In the genomic region with DNA sequence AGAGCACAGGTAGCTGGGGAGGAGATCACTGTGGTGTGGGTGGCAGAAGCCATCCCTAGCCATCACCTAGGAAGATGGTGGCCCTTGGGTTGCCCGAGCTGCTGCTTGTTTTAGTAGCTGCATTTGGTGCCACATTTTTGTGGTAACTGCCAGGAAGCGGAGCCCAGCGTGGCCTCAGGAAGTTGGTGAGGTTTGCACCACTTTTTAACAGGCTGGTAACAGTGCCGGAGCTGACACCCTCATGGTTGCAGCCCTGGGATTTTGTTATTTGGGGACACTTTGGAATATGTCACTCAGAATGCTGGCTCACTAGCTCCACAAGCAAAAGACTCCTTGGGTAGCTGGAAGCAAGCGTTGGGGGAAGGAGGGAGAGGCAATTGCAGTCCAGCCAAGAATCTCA, we compare ENCODE assay signal across 9 cellular contexts. TPM values are rescaled to one million over a fixed set of nuclear protein-coding genes. Genes with fewer than 3 reads are reported as not detected.
DNase-seq lines count a peak whose midpoint lies in the region; ATAC-seq, FAIRE-seq and TF ChIP-seq lines count a peak whose summit lies in the region.
"Had no signal": no experiment of that assay in that cellular context is flagged by ENCODE, and none has a peak within 500 bp of the region (broad histone marks: within the 10 kb centered on the region; RNA-seq: fewer than 3 reads in every experiment).

No MANE protein-coding gene starts in this region.

- peaks cover 8% of the 10 kb centered on the region; the same call in 1 of the 2 replicates for H3K36me3 ChIP-seq in HUES6 (ENCODE audit: control insufficient read depth, insufficient read depth, low read length)
- H3K36me3 ChIP-seq in small intestine (ENCODE audit: control insufficient read depth in 2 of 2, insufficient read depth in 2 of 2, low read length in 2 of 2) = no peaks in the 10 kb centered on the region
- H3K36me3 ChIP-seq in ovary = no peaks in the 10 kb centered on the region

- peak overlapping the region; percentile 66 for H3K4me3 Mint-ChIP-seq in T-helper 1 cell treated with Interleukin-12 subunit alpha and Interleukin-12 subunit beta and Interleukin-4 antibody, amounts not matched to agents 30 μg/mL and 1 μg/mL, for 36 hours
- no peak overlapping the region for H3K4me3 Mint-ChIP-seq in glutamatergic neuron (ENCODE audit: unreplicated experiment)

- TF ChIP-seq CTCF in glutamatergic neuron (IDR thresholded peaks at IDR 0.05; ENCODE audit: partially characterized antibody, unreplicated experiment) (no peak), ovary (IDR thresholded peaks at IDR 0.05) (no peak)

- no peak for TF ChIP-seq EP300 in ovary (IDR thresholded peaks at IDR 0.05)

- H3K4me3 ChIP-seq in HUES6 (ENCODE audit: low read depth, low read length) = no peak overlapping the region
- H3K4me3 ChIP-seq in small intestine (ENCODE audit: low read depth in 1 of 2, low read length in 2 of 2) = no peak overlapping the region
- no peak overlapping the region for H3K4me3 ChIP-seq in ovary

- no peak for FAIRE-seq in small intestine (lab: Jason Lieb, UNC)

- ATAC-seq in GM18858 (IDR thresholded peaks at IDR 0.05; ENCODE audit: unreplicated experiment) = no peak

- H3K9me3 Mint-ChIP-seq in T-helper 1 cell treated with Interleukin-12 subunit alpha and Interleukin-12 subunit beta and Interleukin-4 antibody, amounts not matched to agents 30 μg/mL and 1 μg/mL, for 36 hours = no peaks in the 10 kb centered on the region
- H3K9me3 Mint-ChIP-seq in glutamatergic neuron (ENCODE audit: unreplicated experiment) = peaks cover 13% of the 10 kb centered on the region

- no peaks in the 10 kb centered on the region for H3K27me3 Mint-ChIP-seq in T-helper 1 cell treated with Interleukin-12 subunit alpha and Interleukin-12 subunit beta and Interleukin-4 antibody, amounts not matched to agents 30 μg/mL and 1 μg/mL, for 36 hours (ENCODE audit: low read depth)
- peaks cover 14% of the 10 kb centered on the region for H3K27me3 Mint-ChIP-seq in glutamatergic neuron (ENCODE audit: unreplicated experiment)

- H3K36me3 Mint-ChIP-seq in T-helper 1 cell treated with Interleukin-12 subunit alpha and Interleukin-12 subunit beta and Interleukin-4 antibody, amounts not matched to agents 30 μg/mL and 1 μg/mL, for 36 hours (ENCODE audit: low read depth) = peaks cover 17% of the 10 kb centered on the region
- no peaks in the 10 kb centered on the region for H3K36me3 Mint-ChIP-seq in glutamatergic neuron (ENCODE audit: unreplicated experiment)

- H3K4me1 Mint-ChIP-seq in T-helper 1 cell treated with Interleukin-12 subunit alpha and Interleukin-12 subunit beta and Interleukin-4 antibody, amounts not matched to agents 30 μg/mL and 1 μg/mL, for 36 hours (ENCODE audit: low read depth) = peaks cover 63% of the 10 kb centered on the region
- H3K4me1 Mint-ChIP-seq in glutamatergic neuron (ENCODE audit: low read depth, unreplicated experiment) = peaks cover 62% of the 10 kb centered on the region

- intact Hi-C loops in ovary (cut with DNase I) = no loop called here

- WGBS in small intestine, 3 donors = 53 to 58% (median 53%) methylated on average over 5 of the region's 5 CpGs
- WGBS in ovary, 3 donors = 79 to 84% (median 81%) methylated on average over 5 of the region's 5 CpGs

- POLR2A ChIA-PET in HEK293T (lab: Yijun Ruan, JAX) = interaction anchor here (2.1 kb wide), 2 partner anchors 21 to 22 kb away, joined by 6 to 7 read pairs; partner anchors contain the start of gene ACTN4

- CTCF ChIA-PET in HEK293T (lab: Yijun Ruan, JAX) = no interaction called here

- H3K9me3 ChIP-seq in HUES6 (ENCODE audit: control insufficient read depth, insufficient read depth, low read depth, low read length) (no peaks in the 10 kb centered on the region), small intestine (ENCODE audit: control insufficient read depth, low read depth) (no peaks in the 10 kb centered on the region), ovary (no peaks in the 10 kb centered on the region)

- TF ChIP-seq POLR2A in ovary (IDR thresholded peaks at IDR 0.05) = no peak

- H3K27ac Mint-ChIP-seq in T-helper 1 cell treated with Interleukin-12 subunit alpha and Interleukin-12 subunit beta and Interleukin-4 antibody, amounts not matched to agents 30 μg/mL and 1 μg/mL, for 36 hours = peak overlapping the region; percentile 45
- H3K27ac Mint-ChIP-seq in glutamatergic neuron (ENCODE audit: unreplicated experiment) = peak overlapping the region; percentile 73

- no peak for DNase-seq in glutamatergic neuron
- DNase-seq in small intestine = no peak
- no peak for DNase-seq in ovary
- no peak for DNase-seq in ureter (ENCODE audit: low spot score)
- DNase-seq in HEK293T (ENCODE audit: extremely low spot score) = no peak
- DNase-seq: RPMI8226 had no signal

- peak overlapping the region; percentile 54; the same call in 1 of the 2 replicates for H3K27ac ChIP-seq in HUES6 (ENCODE audit: low read depth, low read length)
- peak overlapping the region; percentile 61 to 65 for H3K27ac ChIP-seq in small intestine (ENCODE audit: low read depth in 1 of 2, low read length in 1 of 2)
- H3K27ac ChIP-seq in ovary = no peak overlapping the region

- H3K27me3 ChIP-seq in HUES6 (ENCODE audit: control insufficient read depth, insufficient read depth, low read length) (no peaks in the 10 kb centered on the region), small intestine (ENCODE audit: control insufficient read depth in 2 of 2, insufficient read depth in 2 of 2, low read length in 2 of 2) (no peaks in the 10 kb centered on the region), ovary (no peaks in the 10 kb centered on the region)

- no peak overlapping the region for H3K9ac ChIP-seq in HUES6 (ENCODE audit: low read length)

- H3K4me1 ChIP-seq in HUES6 (ENCODE audit: control insufficient read depth, insufficient read depth, low read length) (peaks cover 77% of the 10 kb centered on the region), small intestine (ENCODE audit: control insufficient read depth in 2 of 2, insufficient read depth in 1 of 2, low read depth in 1 of 2, low read length in 1 of 2) (peaks cover 45 to 61% of the 10 kb centered on the region in 2 donors), ovary (ENCODE audit: insufficient read depth) (peaks cover 39% of the 10 kb centered on the region)

TF ChIP-seq in HEK293T, 16 proteins besides CTCF, POLR2A, EP300 and RAD21:
- TF ChIP-seq SUZ12 (IDR thresholded peaks at IDR 0.05) (no peak), TARDBP (IDR thresholded peaks at IDR 0.05) (no peak), NFRKB (IDR thresholded peaks at IDR 0.05) (no peak), FOXK2 (IDR thresholded peaks at IDR 0.05) (no peak), PKNOX1 (IDR thresholded peaks at IDR 0.05) (no peak), BHLHE40 (IDR thresholded peaks at IDR 0.05; ENCODE audit: borderline replicate concordance) (no peak), L3MBTL2 (conservative IDR thresholded peaks at IDR 0.05) (no peak), ARNT (IDR thresholded peaks at IDR 0.05) (no peak), ELF4 (IDR thresholded peaks at IDR 0.05) (no peak), SP1 (IDR thresholded peaks at IDR 0.05) (no peak), LEF1 (IDR thresholded peaks at IDR 0.05; ENCODE audit: borderline replicate concordance) (no peak), ZNF384 (IDR thresholded peaks at IDR 0.05) (no peak), CTBP1 (IDR thresholded peaks at IDR 0.05; ENCODE audit: borderline replicate concordance) (no peak), FOXA1 (IDR thresholded peaks at IDR 0.05) (no peak), HDGF (IDR thresholded peaks at IDR 0.05; ENCODE audit: borderline replicate concordance) (no peak), FOXM1 (IDR thresholded peaks at IDR 0.05; ENCODE audit: borderline replicate concordance) (no peak)

RNA-seq across cellular contexts. Expression of gene ACTN4, which starts 22.1 kb away (rescaled TPM):
- 975 TPM for total RNA-seq in glutamatergic neuron (ENCODE audit: unreplicated experiment)
- 100 to 1,000 TPM; 188 to 326 (median 291) TPM for polyA plus RNA-seq in small intestine
- 100 to 1,000 TPM; 139 to 419 (median 299) TPM for total RNA-seq in ovary
- polyA plus RNA-seq in ovary = 100 to 1,000 TPM; 188 to 458 TPM
- total RNA-seq in ureter = 656 TPM

RNA-seq across cellular contexts. Expression of gene EIF3K, which starts 50.5 kb away (rescaled TPM):
- total RNA-seq in glutamatergic neuron (ENCODE audit: unreplicated experiment) (247 TPM), ovary (100 to 1,000 TPM; 247 to 527 (median 267) TPM), ureter (322 TPM)
- polyA plus RNA-seq in small intestine (100 to 1,000 TPM; 619 to 710 (median 633) TPM), ovary (100 to 1,000 TPM; 215 to 391 TPM)

RNA-seq across cellular contexts. Expression of gene MAP4K1, which starts 51.8 kb away (rescaled TPM):
- total RNA-seq in glutamatergic neuron (ENCODE audit: unreplicated experiment) = 6.3 TPM
- 10 to 100 TPM in 1 of 3 donors, 1 to 10 TPM in 1, under 1 TPM in 1; 0.45 to 10.8 (median 4.0) TPM for polyA plus RNA-seq in small intestine
- 1 to 10 TPM in 6 of 7 donors, under 1 TPM in 1; 0.95 to 6.1 (median 2.6) TPM for total RNA-seq in ovary
- 1 to 10 TPM; 1.0 to 2.6 TPM for polyA plus RNA-seq in ovary
- total RNA-seq in ureter = 9.0 TPM

Comparison
In these comparisons a context has a peak if more than half of its experiments do, and no peak if none do; other contexts are left out.
1. H3K27ac ChIP-seq: peak in HUES6 (single experiment) and small intestine (2 of 2); none in ovary (0 of 2).